ENCODE assay signal across 8 cellular contexts in genomic region chr2:237691908-237692600, GRCh38.
DNase-seq lines count a peak whose midpoint lies in the region; ATAC-seq and TF ChIP-seq lines count a peak whose summit lies in the region.

No MANE protein-coding gene starts in this region.

- H3K4me1 ChIP-seq in liver (ENCODE audit: control insufficient read depth in 4 of 4, insufficient read depth in 4 of 4, low read length in 3 of 4), result peaks cover 4 to 26% (median 13%) of the 10 kb centered on the region in 4 donors

- WGBS in liver, result 1% methylated on average over 94 of the region's 94 CpGs

- DNase-seq in AG04449 (ENCODE audit: low read depth, low spot score), result no peak
- DNase-seq in NCI-H460 (ENCODE audit: extremely low read depth, low read depth), result peak; percentile 94
- peak; percentile 95 for DNase-seq in activated CD4-positive, alpha-beta T cell treated with anti-CD3 and anti-CD28 coated beads for 48 hours
- DNase-seq in coronary artery (ENCODE audit: low spot score), result peak; percentile 96
- peak; percentile 92 to 95 (median 92) for DNase-seq in stimulated activated CD4-positive, alpha-beta T cell treated with anti-CD3 and anti-CD28 coated beads, TNF-alpha, amount 100 ng/mL, for 1 hour (ENCODE audit: low read depth in 3 of 3, low spot score in 1 of 3)

- CTCF ChIA-PET in AG04449 (lab: Yijun Ruan, JAX), result interaction anchor here (1.0 to 8.3 kb wide), 9 partner anchors 8 to 571 kb away, joined by 3 to 87 read pairs (median 4); no protein-coding TSS in a partner anchor

- no peaks in the 10 kb centered on the region for H3K36me3 ChIP-seq in liver (ENCODE audit: control insufficient read depth in 4 of 4, insufficient read depth in 3 of 4, low read depth in 1 of 4, low read length in 3 of 4)

- H3K9ac ChIP-seq in liver (ENCODE audit: low read depth in 1 of 2, low read length in 2 of 2), result peak overlapping the region; percentile 72 to 92

- H3K27me3 ChIP-seq in liver (ENCODE audit: control insufficient read depth in 4 of 4, insufficient read depth in 4 of 4, low read length in 3 of 4), result no peaks in the 10 kb centered on the region

- TF ChIP-seq RAD21 in liver (IDR thresholded peaks at IDR 0.05), result no peak

- ATAC-seq in GM18867 (IDR thresholded peaks at IDR 0.05; ENCODE audit: unreplicated experiment) (peak; percentile 59), HG03103 (IDR thresholded peaks at IDR 0.05; ENCODE audit: low read depth, unreplicated experiment) (peak; percentile 37)

- TF ChIP-seq CTCF in AG04449 (IDR thresholded peaks at IDR 0.05; ENCODE audit: insufficient read depth, low read length, missing control alignments) (no peak), coronary artery (IDR thresholded peaks at IDR 0.05) (no peak), liver (IDR thresholded peaks at IDR 0.05; ENCODE audit: low read depth, low read length, missing input control) (no peak)

- peak overlapping the region; percentile 78 for H3K4me3 ChIP-seq in AG04449 (ENCODE audit: low read depth, low read length)
- peak overlapping the region; percentile 92 for H3K4me3 ChIP-seq in coronary artery
- peak overlapping the region; percentile 70 to 84 (median 77) for H3K4me3 ChIP-seq in liver (ENCODE audit: low read depth in 1 of 3, low read length in 3 of 3)

- POLR2A ChIA-PET in AG04449 (lab: Yijun Ruan, JAX), result interaction anchor here (0.6 to 1.3 kb wide), 3 partner anchors 22 to 36 kb away, joined by 3 to 5 read pairs (median 5); no protein-coding TSS in a partner anchor

- H3K9me3 ChIP-seq in liver (ENCODE audit: control insufficient read depth in 4 of 4, low read length in 3 of 4), result no peaks in the 10 kb centered on the region

- H3K27ac ChIP-seq in coronary artery (peak overlapping the region; percentile 95 to 97), liver (ENCODE audit: low read depth in 1 of 2, low read length in 2 of 2) (peak overlapping the region; percentile 91 to 96)

TF ChIP-seq in liver, 16 proteins besides CTCF, POLR2A, EP300 and RAD21:
- no peak for TF ChIP-seq JUND (IDR thresholded peaks at IDR 0.05)
- TF ChIP-seq NR2F2 (IDR thresholded peaks at IDR 0.05), result no peak
- TF ChIP-seq, protein P1, sequence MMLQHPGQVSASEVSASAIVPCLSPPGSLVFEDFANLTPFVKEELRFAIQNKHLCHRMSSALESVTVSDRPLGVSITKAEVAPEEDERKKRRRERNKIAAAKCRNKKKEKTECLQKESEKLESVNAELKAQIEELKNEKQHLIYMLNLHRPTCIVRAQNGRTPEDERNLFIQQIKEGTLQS (IDR thresholded peaks at IDR 0.05), result no peak
